ENCODE assay signal across 26 cellular contexts in genomic region chr10:6988654-6989053, GRCh38.
A peak's percentile ranks its signal among the peaks of the same experiment; 100 is the strongest.
DNase-seq lines count a peak whose midpoint lies in the region; ATAC-seq and TF ChIP-seq lines count a peak whose summit lies in the region.
"Had no signal": no experiment of that assay in that cellular context is flagged by ENCODE, and none has a peak within 500 bp of the region (broad histone marks: within the 10 kb centered on the region; RNA-seq: fewer than 3 reads in every experiment).

No MANE protein-coding gene starts in this region.

- no peak overlapping the region for H2AFZ ChIP-seq in hepatocyte

- H3K9me3 ChIP-seq in HEK293 (ENCODE audit: control insufficient read depth, insufficient read depth, low read depth, low read length) (no peaks in the 10 kb centered on the region), hepatocyte (ENCODE audit: low read depth) (no peaks in the 10 kb centered on the region)
- H3K9me3 ChIP-seq: adrenal gland, gastroesophageal sphincter, left lung, MG63 had no signal

- H4K20me1 ChIP-seq in hepatocyte (ENCODE audit: insufficient read depth, poor library complexity, severe bottlenecking) = no peaks in the 10 kb centered on the region

- H3K27me3 Mint-ChIP-seq in activated T-cell treated with anti-CD3 and anti-CD28 coated beads, Interleukin-2, amount 50 U/mL, for 4 hours (ENCODE audit: low read depth) = peaks cover 4% of the 10 kb centered on the region

- no peak overlapping the region for H3K4me2 ChIP-seq in hepatocyte

- no peak for DNase-seq in activated T-cell treated with anti-CD3 and anti-CD28 coated beads, Interleukin-2, amount 50 U/mL, for 4 hours
- DNase-seq in activated T-cell treated with anti-CD3 and anti-CD28 coated beads for 4 hours (no peak), NOMO-1 treated with dmso at 0.1 percent for 144 hours (lab: John Stamatoyannopoulos, UW; ENCODE audit: unreplicated experiment) (peak; percentile 63), dorsolateral prefrontal cortex (no peak), hepatocyte (ENCODE audit: low spot score) (no peak)
- DNase-seq: activated CD4-positive, alpha-beta T cell treated with anti-CD3 and anti-CD28 coated beads, Interleukin-2, amount 50 U/mL, for 4 hours; activated gamma-delta T cell; adrenal gland; brain microvascular endothelial cell; Caco-2; DND-41; left lung; MG63; naive B cell; NCI-H146; NCI-H510A; occipital lobe; RPMI8226; stimulated activated naive CD4-positive, alpha-beta T cell; T-helper 17 cell had no signal

- no peak overlapping the region for H3K27ac ChIP-seq in HEK293 (ENCODE audit: extremely low read depth, low read depth, low read length)
- H3K27ac ChIP-seq in dorsolateral prefrontal cortex = peak overlapping the region in 41 of 59 donors; percentile 35 to 100 (median 97)
- no peak overlapping the region for H3K27ac ChIP-seq in hepatocyte
- H3K27ac ChIP-seq: adrenal gland, brain microvascular endothelial cell, left lung, SK-N-MC had no signal

- H3K4me3 Mint-ChIP-seq in activated T-cell treated with anti-CD3 and anti-CD28 coated beads, Interleukin-2, amount 50 U/mL, for 4 hours = no peak overlapping the region
- H3K4me3 Mint-ChIP-seq: IgD-negative memory B cell, naive B cell, T-helper 17 cell had no signal

- no peaks in the 10 kb centered on the region for H3K27me3 ChIP-seq in dorsolateral prefrontal cortex
- no peaks in the 10 kb centered on the region for H3K27me3 ChIP-seq in hepatocyte
- H3K27me3 ChIP-seq: adrenal gland, brain microvascular endothelial cell, gastroesophageal sphincter, left lung, MG63 had no signal

- TF ChIP-seq CTCF in HEK293 (tag by site-specific recombination; IDR thresholded peaks at IDR 0.05) (no peak), dorsolateral prefrontal cortex (IDR thresholded peaks at IDR 0.05 in 54 of 56, conservative IDR thresholded peaks at IDR 0.05 in 2 of 56; ENCODE audit: low read depth in 1 of 56, partially characterized antibody in 56 of 56) (no peak), hepatocyte (IDR thresholded peaks at IDR 0.05; ENCODE audit: poor library complexity) (no peak)

- peaks cover 6% of the 10 kb centered on the region for H3K4me1 Mint-ChIP-seq in activated T-cell treated with anti-CD3 and anti-CD28 coated beads, Interleukin-2, amount 50 U/mL, for 4 hours (ENCODE audit: low read depth)

- no peaks in the 10 kb centered on the region for H3K4me1 ChIP-seq in HEK293 (ENCODE audit: control insufficient read depth, insufficient read depth, low read length)
- H3K4me1 ChIP-seq in hepatocyte (ENCODE audit: insufficient read depth) = no peaks in the 10 kb centered on the region
- H3K4me1 ChIP-seq: adrenal gland, Caco-2, gastroesophageal sphincter had no signal

- CTCF ChIA-PET in HEK293 (lab: Yijun Ruan, JAX) = no interaction called here

- no peaks in the 10 kb centered on the region for H3K79me2 ChIP-seq in hepatocyte

- H3K9me3 Mint-ChIP-seq in activated T-cell treated with anti-CD3 and anti-CD28 coated beads, Interleukin-2, amount 50 U/mL, for 4 hours = peaks cover 4% of the 10 kb centered on the region
- H3K9me3 Mint-ChIP-seq: naive B cell had no signal

- 83% methylated on average over 4 of the region's 4 CpGs for WGBS in hepatocyte (ENCODE audit: low lambda C conversion rate, missing lambda C conversion rate)

- H3K4me3 ChIP-seq in HEK293 (ENCODE audit: low read depth, low read length) (no peak overlapping the region), dorsolateral prefrontal cortex (no peak overlapping the region), hepatocyte (no peak overlapping the region)
- H3K4me3 ChIP-seq: adrenal gland, gastroesophageal sphincter, left lung, MG63, SK-N-MC had no signal

- POLR2A ChIA-PET in HEK293 (lab: Yijun Ruan, JAX) = no interaction called here

- H3K9me2 ChIP-seq in hepatocyte (replicated peaks; ENCODE audit: insufficient read depth) = no peaks in the 10 kb centered on the region

- H3K36me3 Mint-ChIP-seq in activated T-cell treated with anti-CD3 and anti-CD28 coated beads, Interleukin-2, amount 50 U/mL, for 4 hours (ENCODE audit: insufficient read depth) = no peaks in the 10 kb centered on the region
- H3K36me3 Mint-ChIP-seq: IgD-negative memory B cell had no signal

- no peaks in the 10 kb centered on the region for H3K36me3 ChIP-seq in HEK293 (ENCODE audit: control insufficient read depth in 2 of 2, insufficient read depth in 1 of 2, low read length in 2 of 2)
- H3K36me3 ChIP-seq in hepatocyte (replicated peaks; ENCODE audit: insufficient read depth, low read depth) = no peaks in the 10 kb centered on the region
- H3K36me3 ChIP-seq: adrenal gland, brain microvascular endothelial cell, gastroesophageal sphincter, left lung, MG63 had no signal

- intact Hi-C loops in dorsolateral prefrontal cortex (cut with DNase I) = no loop called here

- ATAC-seq in activated T-cell treated with anti-CD3 and anti-CD28 coated beads, Interleukin-2, amount 50 U/mL, for 4 hours = peak; percentile 58 to 63
- ATAC-seq in GM18511 (IDR thresholded peaks at IDR 0.05; ENCODE audit: unreplicated experiment) (no peak), HG03521 (IDR thresholded peaks at IDR 0.05; ENCODE audit: unreplicated experiment) (no peak)
- ATAC-seq: gastroesophageal sphincter, left lung, T-helper 17 cell had no signal

TF ChIP-seq in HEK293, 187 proteins besides CTCF, POLR2A, EP300 and RAD21:
- no peak for TF ChIP-seq YY1 (tag by site-specific recombination; IDR thresholded peaks at IDR 0.05)
- no peak for TF ChIP-seq PRDM6 (tag by site-specific recombination; IDR thresholded peaks at IDR 0.05)
- peak; percentile 54 for TF ChIP-seq ZNF121 (tag by site-specific recombination; IDR thresholded peaks at IDR 0.05)

Comparison
In these comparisons a context has a peak if more than half of its experiments do, and no peak if none do; other contexts are left out.
1. ATAC-seq: peak in activated T-cell treated with anti-CD3 and anti-CD28 coated beads, Interleukin-2, amount 50 U/mL, for 4 hours (2 of 2); none in GM18511 (single experiment) and HG03521 (single experiment).
2. H3K27ac ChIP-seq: peak in dorsolateral prefrontal cortex (41 of 59); none in HEK293 (single experiment) and hepatocyte (single experiment).